In the genomic region with DNA sequence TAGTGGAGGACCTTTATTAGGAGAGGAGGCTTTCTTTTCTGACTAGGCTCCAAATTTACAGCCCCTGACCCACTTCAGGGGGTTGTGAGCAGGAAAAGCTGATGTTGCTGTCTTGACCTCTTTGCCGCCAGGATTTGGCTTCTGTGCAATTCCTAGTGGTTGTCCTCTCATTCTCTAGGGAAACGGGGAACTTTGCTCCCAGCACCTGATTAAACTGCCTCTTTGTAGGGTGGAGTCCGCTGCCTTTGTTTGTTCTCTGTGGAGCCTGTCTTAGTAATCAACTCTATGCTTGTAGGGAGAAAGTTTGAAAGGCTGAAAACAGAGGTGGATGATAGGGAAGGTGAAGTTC, we compare ENCODE assay signal across 11 cellular contexts. TPM values are rescaled to one million over a fixed set of nuclear protein-coding genes. Genes with fewer than 3 reads are reported as not detected.
A peak's percentile ranks its signal among the peaks of the same experiment; 100 is the strongest.
DNase-seq lines count a peak whose midpoint lies in the region; ATAC-seq and TF ChIP-seq lines count a peak whose summit lies in the region.
"Had no signal": no experiment of that assay in that cellular context is flagged by ENCODE, and none has a peak within 500 bp of the region (broad histone marks: within the 10 kb centered on the region; RNA-seq: fewer than 3 reads in every experiment).

No MANE protein-coding gene starts in this region.

- H3K4me3 Mint-ChIP-seq in WTC11 (peak overlapping the region; percentile 51), progenitor cell of endocrine pancreas (ENCODE audit: low read depth) (peak overlapping the region; percentile 64)
- no peak overlapping the region for H3K4me3 Mint-ChIP-seq in activated CD4-positive, alpha-beta memory T cell treated with anti-CD3 and anti-CD28 coated beads for 36 hours
- H3K4me3 Mint-ChIP-seq: activated T-cell treated with anti-CD3 and anti-CD28 coated beads, Interleukin-2, amount 50 U/mL, for 4 hours had no signal

- TF ChIP-seq CTCF in C4-2B (conservative IDR thresholded peaks at IDR 0.05) (no peak), WTC11 (IDR thresholded peaks at IDR 0.05) (no peak), heart right ventricle (IDR thresholded peaks at IDR 0.05) (no peak), progenitor cell of endocrine pancreas (IDR thresholded peaks at IDR 0.05; ENCODE audit: unreplicated experiment) (no peak)

- peak overlapping the region; percentile 99 for H3K27ac Mint-ChIP-seq in WTC11
- peak overlapping the region; percentile 98 for H3K27ac Mint-ChIP-seq in progenitor cell of endocrine pancreas
- H3K27ac Mint-ChIP-seq in activated CD4-positive, alpha-beta memory T cell treated with anti-CD3 and anti-CD28 coated beads for 36 hours: no peak overlapping the region

- H3K27me3 ChIP-seq in heart right ventricle: no peaks in the 10 kb centered on the region

- WGBS in heart right ventricle, 2 donors: 8 to 11% methylated on average over 3 of the region's 3 CpGs

- H3K9me3 ChIP-seq in heart right ventricle: no peaks in the 10 kb centered on the region

- DNase-seq in WTC11 (ENCODE audit: low spot score) (no peak), heart right ventricle (peak in 1 of 2 donors; percentile 47), progenitor cell of endocrine pancreas (ENCODE audit: low spot score, unreplicated experiment) (no peak), GM19240 (ENCODE audit: insufficient read length, low spot score) (no peak), HUDEP-2 (lab: John Stamatoyannopoulos, UW; ENCODE audit: unreplicated experiment in 76 of 76) (no peak), cerebellum (ENCODE audit: low spot score) (no peak)
- DNase-seq in activated CD4-positive, alpha-beta memory T cell treated with anti-CD3 and anti-CD28 coated beads for 36 hours: no peak
- DNase-seq: activated T-cell treated with anti-CD3 and anti-CD28 coated beads, Interleukin-2, amount 50 U/mL, for 4 hours had no signal

- POLR2A ChIA-PET in WTC11 (lab: Charles Lee): interaction anchor here (0.5 to 9.0 kb wide), 11 partner anchors 9 to 305 kb away, joined by 3 to 188 read pairs (median 6); a partner anchor contains a TSS
- POLR2A ChIA-PET in activated CD4-positive, alpha-beta memory T cell treated with anti-CD3 and anti-CD28 coated beads for 36 hours (lab: Charles Lee): no interaction called here

- intact Hi-C loops in heart right ventricle (cut with DNase I): loop anchor here in 4 of 10 donors (2.0 to 10.0 kb wide), 3 partner anchors 15 to 247 kb away; a partner anchor contains a TSS
- intact Hi-C loops in activated CD4-positive, alpha-beta memory T cell treated with anti-CD3 and anti-CD28 coated beads for 36 hours (cut with micrococcal nuclease): no loop called here

- H3K4me3 ChIP-seq in heart right ventricle: peak overlapping the region in 8 of 10 donors; percentile 5 to 41 (median 34)

- no peaks in the 10 kb centered on the region for H3K27me3 Mint-ChIP-seq in WTC11 (ENCODE audit: low read depth)
- no peaks in the 10 kb centered on the region for H3K27me3 Mint-ChIP-seq in progenitor cell of endocrine pancreas
- no peaks in the 10 kb centered on the region for H3K27me3 Mint-ChIP-seq in activated CD4-positive, alpha-beta memory T cell treated with anti-CD3 and anti-CD28 coated beads for 36 hours

- peak overlapping the region; percentile 51 for H3K27ac ChIP-seq in C4-2B
- H3K27ac ChIP-seq in heart right ventricle: peak overlapping the region; percentile 74 to 95 (median 90)

- ATAC-seq in WTC11: no peak
- peak in 6 of 8 donors; percentile 7 to 46 (median 32) for ATAC-seq in heart right ventricle
- ATAC-seq: activated T-cell treated with anti-CD3 and anti-CD28 coated beads, Interleukin-2, amount 50 U/mL, for 4 hours had no signal

- peaks cover 48 to 100% (median 99%) of the 10 kb centered on the region in 9 donors for H3K4me1 ChIP-seq in heart right ventricle

- H3K9me3 Mint-ChIP-seq in WTC11 (no peaks in the 10 kb centered on the region), progenitor cell of endocrine pancreas (ENCODE audit: low read depth) (no peaks in the 10 kb centered on the region)
- no peaks in the 10 kb centered on the region for H3K9me3 Mint-ChIP-seq in activated CD4-positive, alpha-beta memory T cell treated with anti-CD3 and anti-CD28 coated beads for 36 hours
- H3K9me3 Mint-ChIP-seq: activated T-cell treated with anti-CD3 and anti-CD28 coated beads, Interleukin-2, amount 50 U/mL, for 4 hours had no signal

- peaks cover 0 to 13% (median 0%) of the 10 kb centered on the region in 9 donors for H3K36me3 ChIP-seq in heart right ventricle

- H3K4me1 Mint-ChIP-seq in WTC11 (peaks cover 91% of the 10 kb centered on the region), progenitor cell of endocrine pancreas (ENCODE audit: low read depth) (peaks cover 87% of the 10 kb centered on the region)
- H3K4me1 Mint-ChIP-seq in activated CD4-positive, alpha-beta memory T cell treated with anti-CD3 and anti-CD28 coated beads for 36 hours (ENCODE audit: low read depth): peaks cover 2% of the 10 kb centered on the region

- CTCF ChIA-PET in WTC11 (lab: Charles Lee): interaction anchor here (1.0 to 4.7 kb wide), 6 partner anchors 12 to 283 kb away, joined by 3 to 61 read pairs (median 18); a partner anchor contains a TSS
- CTCF ChIA-PET in activated CD4-positive, alpha-beta memory T cell treated with anti-CD3 and anti-CD28 coated beads for 36 hours (lab: Charles Lee): interaction anchor here (1.2 kb wide), 1 partner anchor 747 kb away, joined by 3 read pairs; no protein-coding TSS in a partner anchor

- H3K36me3 Mint-ChIP-seq in WTC11 (no peaks in the 10 kb centered on the region), progenitor cell of endocrine pancreas (ENCODE audit: insufficient read depth) (peaks cover 14% of the 10 kb centered on the region)
- no peaks in the 10 kb centered on the region for H3K36me3 Mint-ChIP-seq in activated CD4-positive, alpha-beta memory T cell treated with anti-CD3 and anti-CD28 coated beads for 36 hours

TF ChIP-seq in WTC11, 78 proteins besides CTCF, POLR2A, EP300 and RAD21:
- TF ChIP-seq ETV6 (CRISPR knock-in tag; IDR thresholded peaks at IDR 0.05): no peak
- TF ChIP-seq, protein P1, sequence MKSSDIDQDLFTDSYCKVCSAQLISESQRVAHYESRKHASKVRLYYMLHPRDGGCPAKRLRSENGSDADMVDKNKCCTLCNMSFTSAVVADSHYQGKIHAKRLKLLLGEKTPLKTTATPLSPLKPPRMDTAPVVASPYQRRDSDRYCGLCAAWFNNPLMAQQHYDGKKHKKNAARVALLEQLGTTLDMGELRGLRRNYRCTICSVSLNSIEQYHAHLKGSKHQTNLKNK (CRISPR knock-in tag; IDR thresholded peaks at IDR 0.05): no peak
- TF ChIP-seq, protein P2, sequence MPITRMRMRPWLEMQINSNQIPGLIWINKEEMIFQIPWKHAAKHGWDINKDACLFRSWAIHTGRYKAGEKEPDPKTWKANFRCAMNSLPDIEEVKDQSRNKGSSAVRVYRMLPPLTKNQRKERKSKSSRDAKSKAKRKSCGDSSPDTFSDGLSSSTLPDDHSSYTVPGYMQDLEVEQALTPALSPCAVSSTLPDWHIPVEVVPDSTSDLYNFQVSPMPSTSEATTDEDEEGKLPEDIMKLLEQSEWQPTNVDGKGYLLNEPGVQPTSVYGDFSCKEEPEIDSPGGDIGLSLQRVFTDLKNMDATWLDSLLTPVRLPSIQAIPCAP (CRISPR knock-in tag; IDR thresholded peaks at IDR 0.05): no peak

RNA-seq across cellular contexts. Expression of a gene that starts 16.3 kb away (rescaled TPM):
- total RNA-seq in WTC11 (2021) (164 to 165 TPM (median 164 TPM) in 3 replicates), heart right ventricle (10 to 100 TPM; 56.7 to 85.6 (median 65.2) TPM), progenitor cell of endocrine pancreas (346 and 367 TPM in 2 replicates), cerebellum (153 TPM)
- polyA plus RNA-seq in heart right ventricle: 10 to 100 TPM; 28.9 to 30.7 TPM
- total RNA-seq in activated CD4-positive, alpha-beta memory T cell treated with anti-CD3 and anti-CD28 coated beads for 36 hours: 1 to 10 TPM; 3.5 to 4.4 TPM

RNA-seq across cellular contexts. Expression of a gene that starts 26.3 kb away (rescaled TPM):
- total RNA-seq in WTC11 (2021): 0.09 to 0.14 TPM in 2 of 3 replicates, not detected in the other
- not detected for total RNA-seq in heart right ventricle
- not detected for polyA plus RNA-seq in heart right ventricle
- not detected in 2 replicates for total RNA-seq in progenitor cell of endocrine pancreas
- not detected for total RNA-seq in activated CD4-positive, alpha-beta memory T cell treated with anti-CD3 and anti-CD28 coated beads for 36 hours
- not detected for total RNA-seq in cerebellum
- total RNA-seq: activated T-cell treated with anti-CD3 and anti-CD28 coated beads, Interleukin-2, amount 50 U/mL, for 4 hours; mononuclear cell; NCI-H460 had no signal

RNA-seq across cellular contexts. Expression of a gene that starts 36.7 kb away (rescaled TPM):
- 251 to 266 TPM (median 259 TPM) in 3 replicates for total RNA-seq in WTC11 (2021)
- total RNA-seq in heart right ventricle: 10 to 100 TPM; 69.8 to 99.0 (median 77.5) TPM
- 10 to 100 TPM; 76.8 to 93.7 TPM for polyA plus RNA-seq in heart right ventricle
- 206 and 223 TPM in 2 replicates for total RNA-seq in progenitor cell of endocrine pancreas
- 100 to 1,000 TPM; 235 to 252 TPM for total RNA-seq in activated CD4-positive, alpha-beta memory T cell treated with anti-CD3 and anti-CD28 coated beads for 36 hours
- 35.3 TPM for total RNA-seq in cerebellum

Comparison
In these comparisons a context has a peak if more than half of its experiments do, and no peak if none do; other contexts are left out.
1. RNA of a gene that starts 16.3 kb away (total RNA-seq): 346 to 367 TPM in progenitor cell of endocrine pancreas, 164 to 165 TPM in WTC11, 153 TPM in cerebellum (single experiment) and 56.7 to 85.6 TPM in heart right ventricle; 3.5 to 4.4 TPM in activated CD4-positive, alpha-beta memory T cell treated with anti-CD3 and anti-CD28 coated beads for 36 hours; every median in the first group is over 10 times any median in the second.